ENCODE assay signal across 1 cellular context in the genomic region with DNA sequence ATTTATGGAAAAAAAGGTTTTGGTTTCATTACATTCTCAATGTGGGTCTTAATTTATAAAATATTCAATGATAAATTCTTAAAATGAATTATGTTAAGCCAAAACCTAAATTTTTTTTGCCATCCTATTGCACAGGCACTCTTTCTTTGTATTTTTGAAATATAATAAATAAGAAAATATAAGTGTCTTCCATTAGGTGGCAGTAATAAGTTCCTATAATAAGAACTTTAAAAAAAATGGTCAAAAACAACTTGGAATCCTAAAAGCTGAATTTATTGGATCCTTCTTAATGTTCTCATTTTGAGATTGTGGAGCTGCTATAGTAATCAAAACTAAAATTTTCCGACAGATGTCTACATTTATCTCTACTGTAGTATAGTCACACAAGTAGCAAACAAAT.
TF ChIP-seq lines count a peak whose summit lies in the region.

No MANE protein-coding gene starts in this region.

TF ChIP-seq in GM12878, 131 proteins besides CTCF, POLR2A, EP300 and RAD21:
- TF ChIP-seq STAT3 (IDR thresholded peaks at IDR 0.05; ENCODE audit: low read depth, low read length) (no peak), LARP7 (IDR thresholded peaks at IDR 0.05) (no peak), CREB1 (IDR thresholded peaks at IDR 0.05; ENCODE audit: low read depth) (no peak), BHLHE40 (IDR thresholded peaks at IDR 0.05; ENCODE audit: borderline replicate concordance in 1 of 2, low read depth in 2 of 2, low read length in 1 of 2) (no peak), NR2F1 (conservative IDR thresholded peaks at IDR 0.05) (no peak)
- TF ChIP-seq, protein P1, sequence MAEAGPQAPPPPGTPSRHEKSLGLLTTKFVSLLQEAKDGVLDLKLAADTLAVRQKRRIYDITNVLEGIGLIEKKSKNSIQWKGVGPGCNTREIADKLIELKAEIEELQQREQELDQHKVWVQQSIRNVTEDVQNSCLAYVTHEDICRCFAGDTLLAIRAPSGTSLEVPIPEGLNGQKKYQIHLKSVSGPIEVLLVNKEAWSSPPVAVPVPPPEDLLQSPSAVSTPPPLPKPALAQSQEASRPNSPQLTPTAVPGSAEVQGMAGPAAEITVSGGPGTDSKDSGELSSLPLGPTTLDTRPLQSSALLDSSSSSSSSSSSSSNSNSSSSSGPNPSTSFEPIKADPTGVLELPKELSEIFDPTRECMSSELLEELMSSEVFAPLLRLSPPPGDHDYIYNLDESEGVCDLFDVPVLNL (IDR thresholded peaks at IDR 0.05; ENCODE audit: low read depth, low read length): no peak
- TF ChIP-seq, protein P2, sequence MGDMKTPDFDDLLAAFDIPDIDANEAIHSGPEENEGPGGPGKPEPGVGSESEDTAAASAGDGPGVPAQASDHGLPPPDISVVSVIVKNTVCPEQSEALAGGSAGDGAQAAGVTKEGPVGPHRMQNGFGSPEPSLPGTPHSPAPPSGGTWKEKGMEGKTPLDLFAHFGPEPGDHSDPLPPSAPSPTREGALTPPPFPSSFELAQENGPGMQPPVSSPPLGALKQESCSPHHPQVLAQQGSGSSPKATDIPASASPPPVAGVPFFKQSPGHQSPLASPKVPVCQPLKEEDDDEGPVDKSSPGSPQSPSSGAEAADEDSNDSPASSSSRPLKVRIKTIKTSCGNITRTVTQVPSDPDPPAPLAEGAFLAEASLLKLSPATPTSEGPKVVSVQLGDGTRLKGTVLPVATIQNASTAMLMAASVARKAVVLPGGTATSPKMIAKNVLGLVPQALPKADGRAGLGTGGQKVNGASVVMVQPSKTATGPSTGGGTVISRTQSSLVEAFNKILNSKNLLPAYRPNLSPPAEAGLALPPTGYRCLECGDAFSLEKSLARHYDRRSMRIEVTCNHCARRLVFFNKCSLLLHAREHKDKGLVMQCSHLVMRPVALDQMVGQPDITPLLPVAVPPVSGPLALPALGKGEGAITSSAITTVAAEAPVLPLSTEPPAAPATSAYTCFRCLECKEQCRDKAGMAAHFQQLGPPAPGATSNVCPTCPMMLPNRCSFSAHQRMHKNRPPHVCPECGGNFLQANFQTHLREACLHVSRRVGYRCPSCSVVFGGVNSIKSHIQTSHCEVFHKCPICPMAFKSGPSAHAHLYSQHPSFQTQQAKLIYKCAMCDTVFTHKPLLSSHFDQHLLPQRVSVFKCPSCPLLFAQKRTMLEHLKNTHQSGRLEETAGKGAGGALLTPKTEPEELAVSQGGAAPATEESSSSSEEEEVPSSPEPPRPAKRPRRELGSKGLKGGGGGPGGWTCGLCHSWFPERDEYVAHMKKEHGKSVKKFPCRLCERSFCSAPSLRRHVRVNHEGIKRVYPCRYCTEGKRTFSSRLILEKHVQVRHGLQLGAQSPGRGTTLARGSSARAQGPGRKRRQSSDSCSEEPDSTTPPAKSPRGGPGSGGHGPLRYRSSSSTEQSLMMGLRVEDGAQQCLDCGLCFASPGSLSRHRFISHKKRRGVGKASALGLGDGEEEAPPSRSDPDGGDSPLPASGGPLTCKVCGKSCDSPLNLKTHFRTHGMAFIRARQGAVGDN (IDR thresholded peaks at IDR 0.05): no peak
- TF ChIP-seq, protein P3, sequence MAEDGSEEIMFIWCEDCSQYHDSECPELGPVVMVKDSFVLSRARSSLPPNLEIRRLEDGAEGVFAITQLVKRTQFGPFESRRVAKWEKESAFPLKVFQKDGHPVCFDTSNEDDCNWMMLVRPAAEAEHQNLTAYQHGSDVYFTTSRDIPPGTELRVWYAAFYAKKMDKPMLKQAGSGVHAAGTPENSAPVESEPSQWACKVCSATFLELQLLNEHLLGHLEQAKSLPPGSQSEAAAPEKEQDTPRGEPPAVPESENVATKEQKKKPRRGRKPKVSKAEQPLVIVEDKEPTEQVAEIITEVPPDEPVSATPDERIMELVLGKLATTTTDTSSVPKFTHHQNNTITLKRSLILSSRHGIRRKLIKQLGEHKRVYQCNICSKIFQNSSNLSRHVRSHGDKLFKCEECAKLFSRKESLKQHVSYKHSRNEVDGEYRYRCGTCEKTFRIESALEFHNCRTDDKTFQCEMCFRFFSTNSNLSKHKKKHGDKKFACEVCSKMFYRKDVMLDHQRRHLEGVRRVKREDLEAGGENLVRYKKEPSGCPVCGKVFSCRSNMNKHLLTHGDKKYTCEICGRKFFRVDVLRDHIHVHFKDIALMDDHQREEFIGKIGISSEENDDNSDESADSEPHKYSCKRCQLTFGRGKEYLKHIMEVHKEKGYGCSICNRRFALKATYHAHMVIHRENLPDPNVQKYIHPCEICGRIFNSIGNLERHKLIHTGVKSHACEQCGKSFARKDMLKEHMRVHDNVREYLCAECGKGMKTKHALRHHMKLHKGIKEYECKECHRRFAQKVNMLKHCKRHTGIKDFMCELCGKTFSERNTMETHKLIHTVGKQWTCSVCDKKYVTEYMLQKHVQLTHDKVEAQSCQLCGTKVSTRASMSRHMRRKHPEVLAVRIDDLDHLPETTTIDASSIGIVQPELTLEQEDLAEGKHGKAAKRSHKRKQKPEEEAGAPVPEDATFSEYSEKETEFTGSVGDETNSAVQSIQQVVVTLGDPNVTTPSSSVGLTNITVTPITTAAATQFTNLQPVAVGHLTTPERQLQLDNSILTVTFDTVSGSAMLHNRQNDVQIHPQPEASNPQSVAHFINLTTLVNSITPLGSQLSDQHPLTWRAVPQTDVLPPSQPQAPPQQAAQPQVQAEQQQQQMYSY (CRISPR knock-in tag; IDR thresholded peaks at IDR 0.05): no peak
- TF ChIP-seq, protein P4, sequence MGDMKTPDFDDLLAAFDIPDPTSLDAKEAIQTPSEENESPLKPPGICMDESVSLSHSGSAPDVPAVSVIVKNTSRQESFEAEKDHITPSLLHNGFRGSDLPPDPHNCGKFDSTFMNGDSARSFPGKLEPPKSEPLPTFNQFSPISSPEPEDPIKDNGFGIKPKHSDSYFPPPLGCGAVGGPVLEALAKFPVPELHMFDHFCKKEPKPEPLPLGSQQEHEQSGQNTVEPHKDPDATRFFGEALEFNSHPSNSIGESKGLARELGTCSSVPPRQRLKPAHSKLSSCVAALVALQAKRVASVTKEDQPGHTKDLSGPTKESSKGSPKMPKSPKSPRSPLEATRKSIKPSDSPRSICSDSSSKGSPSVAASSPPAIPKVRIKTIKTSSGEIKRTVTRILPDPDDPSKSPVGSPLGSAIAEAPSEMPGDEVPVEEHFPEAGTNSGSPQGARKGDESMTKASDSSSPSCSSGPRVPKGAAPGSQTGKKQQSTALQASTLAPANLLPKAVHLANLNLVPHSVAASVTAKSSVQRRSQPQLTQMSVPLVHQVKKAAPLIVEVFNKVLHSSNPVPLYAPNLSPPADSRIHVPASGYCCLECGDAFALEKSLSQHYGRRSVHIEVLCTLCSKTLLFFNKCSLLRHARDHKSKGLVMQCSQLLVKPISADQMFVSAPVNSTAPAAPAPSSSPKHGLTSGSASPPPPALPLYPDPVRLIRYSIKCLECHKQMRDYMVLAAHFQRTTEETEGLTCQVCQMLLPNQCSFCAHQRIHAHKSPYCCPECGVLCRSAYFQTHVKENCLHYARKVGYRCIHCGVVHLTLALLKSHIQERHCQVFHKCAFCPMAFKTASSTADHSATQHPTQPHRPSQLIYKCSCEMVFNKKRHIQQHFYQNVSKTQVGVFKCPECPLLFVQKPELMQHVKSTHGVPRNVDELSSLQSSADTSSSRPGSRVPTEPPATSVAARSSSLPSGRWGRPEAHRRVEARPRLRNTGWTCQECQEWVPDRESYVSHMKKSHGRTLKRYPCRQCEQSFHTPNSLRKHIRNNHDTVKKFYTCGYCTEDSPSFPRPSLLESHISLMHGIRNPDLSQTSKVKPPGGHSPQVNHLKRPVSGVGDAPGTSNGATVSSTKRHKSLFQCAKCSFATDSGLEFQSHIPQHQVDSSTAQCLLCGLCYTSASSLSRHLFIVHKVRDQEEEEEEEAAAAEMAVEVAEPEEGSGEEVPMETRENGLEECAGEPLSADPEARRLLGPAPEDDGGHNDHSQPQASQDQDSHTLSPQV (IDR thresholded peaks at IDR 0.05): no peak
- TF ChIP-seq, protein P5, sequence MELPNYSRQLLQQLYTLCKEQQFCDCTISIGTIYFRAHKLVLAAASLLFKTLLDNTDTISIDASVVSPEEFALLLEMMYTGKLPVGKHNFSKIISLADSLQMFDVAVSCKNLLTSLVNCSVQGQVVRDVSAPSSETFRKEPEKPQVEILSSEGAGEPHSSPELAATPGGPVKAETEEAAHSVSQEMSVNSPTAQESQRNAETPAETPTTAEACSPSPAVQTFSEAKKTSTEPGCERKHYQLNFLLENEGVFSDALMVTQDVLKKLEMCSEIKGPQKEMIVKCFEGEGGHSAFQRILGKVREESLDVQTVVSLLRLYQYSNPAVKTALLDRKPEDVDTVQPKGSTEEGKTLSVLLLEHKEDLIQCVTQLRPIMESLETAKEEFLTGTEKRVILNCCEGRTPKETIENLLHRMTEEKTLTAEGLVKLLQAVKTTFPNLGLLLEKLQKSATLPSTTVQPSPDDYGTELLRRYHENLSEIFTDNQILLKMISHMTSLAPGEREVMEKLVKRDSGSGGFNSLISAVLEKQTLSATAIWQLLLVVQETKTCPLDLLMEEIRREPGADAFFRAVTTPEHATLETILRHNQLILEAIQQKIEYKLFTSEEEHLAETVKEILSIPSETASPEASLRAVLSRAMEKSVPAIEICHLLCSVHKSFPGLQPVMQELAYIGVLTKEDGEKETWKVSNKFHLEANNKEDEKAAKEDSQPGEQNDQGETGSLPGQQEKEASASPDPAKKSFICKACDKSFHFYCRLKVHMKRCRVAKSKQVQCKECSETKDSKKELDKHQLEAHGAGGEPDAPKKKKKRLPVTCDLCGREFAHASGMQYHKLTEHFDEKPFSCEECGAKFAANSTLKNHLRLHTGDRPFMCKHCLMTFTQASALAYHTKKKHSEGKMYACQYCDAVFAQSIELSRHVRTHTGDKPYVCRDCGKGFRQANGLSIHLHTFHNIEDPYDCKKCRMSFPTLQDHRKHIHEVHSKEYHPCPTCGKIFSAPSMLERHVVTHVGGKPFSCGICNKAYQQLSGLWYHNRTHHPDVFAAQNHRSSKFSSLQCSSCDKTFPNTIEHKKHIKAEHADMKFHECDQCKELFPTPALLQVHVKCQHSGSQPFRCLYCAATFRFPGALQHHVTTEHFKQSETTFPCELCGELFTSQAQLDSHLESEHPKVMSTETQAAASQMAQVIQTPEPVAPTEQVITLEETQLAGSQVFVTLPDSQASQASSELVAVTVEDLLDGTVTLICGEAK (IDR thresholded peaks at IDR 0.05; ENCODE audit: borderline replicate concordance): no peak
- TF ChIP-seq, protein P6, sequence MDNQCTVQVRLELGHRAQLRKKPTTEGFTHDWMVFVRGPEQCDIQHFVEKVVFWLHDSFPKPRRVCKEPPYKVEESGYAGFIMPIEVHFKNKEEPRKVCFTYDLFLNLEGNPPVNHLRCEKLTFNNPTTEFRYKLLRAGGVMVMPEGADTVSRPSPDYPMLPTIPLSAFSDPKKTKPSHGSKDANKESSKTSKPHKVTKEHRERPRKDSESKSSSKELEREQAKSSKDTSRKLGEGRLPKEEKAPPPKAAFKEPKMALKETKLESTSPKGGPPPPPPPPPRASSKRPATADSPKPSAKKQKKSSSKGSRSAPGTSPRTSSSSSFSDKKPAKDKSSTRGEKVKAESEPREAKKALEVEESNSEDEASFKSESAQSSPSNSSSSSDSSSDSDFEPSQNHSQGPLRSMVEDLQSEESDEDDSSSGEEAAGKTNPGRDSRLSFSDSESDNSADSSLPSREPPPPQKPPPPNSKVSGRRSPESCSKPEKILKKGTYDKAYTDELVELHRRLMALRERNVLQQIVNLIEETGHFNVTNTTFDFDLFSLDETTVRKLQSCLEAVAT (IDR thresholded peaks at IDR 0.05): no peak
